Comparison of ENCODE assay signal across 12 cellular contexts in the genomic region with DNA sequence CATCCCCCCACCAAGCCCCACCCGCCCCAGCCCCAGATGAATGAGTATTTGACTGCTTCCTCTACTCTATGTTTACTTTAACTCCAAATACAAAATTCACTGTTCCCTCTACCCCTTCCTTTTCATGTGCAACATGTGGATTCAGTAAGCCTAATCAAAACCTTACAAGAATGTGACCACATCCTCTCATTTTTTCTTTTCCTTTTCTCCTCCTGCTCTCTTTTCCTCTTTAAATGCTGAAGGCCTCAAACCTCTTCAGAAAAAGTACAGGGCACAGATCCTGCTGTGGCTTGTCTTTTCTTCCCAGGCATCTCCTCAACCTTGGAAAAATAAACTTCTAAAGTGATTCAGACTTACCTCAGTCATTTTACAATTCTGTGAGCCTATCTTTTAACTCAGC.
DNase-seq lines count a peak whose midpoint lies in the region; ATAC-seq and TF ChIP-seq lines count a peak whose summit lies in the region.
"Had no signal": no experiment of that assay in that cellular context is flagged by ENCODE, and none has a peak within 500 bp of the region (broad histone marks: within the 10 kb centered on the region; RNA-seq: fewer than 3 reads in every experiment).

No MANE protein-coding gene starts in this region.

- no peaks in the 10 kb centered on the region for H3K27me3 Mint-ChIP-seq in activated CD4-positive, alpha-beta T cell treated with anti-CD3 and anti-CD28 coated beads for 36 hours

- DNase-seq in activated CD4-positive, alpha-beta T cell treated with anti-CD3 and anti-CD28 coated beads for 36 hours = no peak
- no peak for DNase-seq in activated CD4-positive, alpha-beta T cell treated with anti-CD3 and anti-CD28 coated beads, Interleukin-2, amount 50 U/mL, for 48 hours
- no peak for DNase-seq in SK-N-SH
- DNase-seq in epithelial cell of esophagus (ENCODE audit: low read depth) = peak; percentile 64
- no peak for DNase-seq in pons (ENCODE audit: low spot score)
- DNase-seq in OCI-M1 (lab: John Stamatoyannopoulos, UW) = no peak
- no peak for DNase-seq in WERI-Rb-1
- DNase-seq: left colon, NCI-H1417 treated with DMSO at 0.1 percent for 48 hours, PC-9, right cardiac atrium had no signal

- no peak overlapping the region for H3K4me3 ChIP-seq in SK-N-SH (ENCODE audit: low read depth in 2 of 2, low read length in 1 of 2)
- no peak overlapping the region for H3K4me3 ChIP-seq in epithelial cell of esophagus (ENCODE audit: low read length)
- no peak overlapping the region for H3K4me3 ChIP-seq in skeletal muscle satellite cell (ENCODE audit: low read length)
- no peak overlapping the region for H3K4me3 ChIP-seq in WERI-Rb-1 (ENCODE audit: low read depth, low read length)
- H3K4me3 ChIP-seq: PC-9 had no signal

- no peaks in the 10 kb centered on the region for H3K27me3 ChIP-seq in SK-N-SH (ENCODE audit: insufficient read depth)
- H3K27me3 ChIP-seq in skeletal muscle satellite cell (ENCODE audit: control insufficient read depth, insufficient read depth, low read length) = no peaks in the 10 kb centered on the region
- no peaks in the 10 kb centered on the region for H3K27me3 ChIP-seq in WERI-Rb-1 (ENCODE audit: insufficient read depth, low read depth, severe bottlenecking)

- H3K9ac ChIP-seq in SK-N-SH (peak overlapping the region; percentile 14; the same call in 1 of the 2 replicates), skeletal muscle satellite cell (ENCODE audit: low read depth, low read length) (peak overlapping the region; percentile 34)

- TF ChIP-seq RAD21 in SK-N-SH (IDR thresholded peaks at IDR 0.05; ENCODE audit: low read length) = no peak

- peak overlapping the region; percentile 55 for H3K27ac Mint-ChIP-seq in activated CD4-positive, alpha-beta T cell treated with anti-CD3 and anti-CD28 coated beads for 36 hours

- H3K9me2 ChIP-seq in SK-N-SH = no peaks in the 10 kb centered on the region

- TF ChIP-seq EP300 in SK-N-SH (IDR thresholded peaks at IDR 0.05; ENCODE audit: borderline replicate concordance in 1 of 2, low read depth in 1 of 2, low read length in 1 of 2) = no peak

- no peak for ATAC-seq in activated CD4-positive, alpha-beta T cell treated with anti-CD3 and anti-CD28 coated beads for 36 hours
- ATAC-seq: left colon, right cardiac atrium had no signal

- no peaks in the 10 kb centered on the region for H4K20me1 ChIP-seq in SK-N-SH (ENCODE audit: insufficient read depth)

- CTCF ChIA-PET in activated CD4-positive, alpha-beta T cell treated with anti-CD3 and anti-CD28 coated beads for 36 hours (lab: Charles Lee) = no interaction called here
- CTCF ChIA-PET in SK-N-SH (lab: Yijun Ruan, JAX) = interaction anchor here (1.2 kb wide), 1 partner anchor 270 kb away, joined by 3 read pairs; no protein-coding TSS in a partner anchor

- intact Hi-C loops in activated CD4-positive, alpha-beta T cell treated with anti-CD3 and anti-CD28 coated beads for 36 hours (cut with DNase I, micrococcal nuclease) = no loop called here

- peak overlapping the region; percentile 69 to 81; a peak in 3 of 4 replicates for H3K27ac ChIP-seq in SK-N-SH (ENCODE audit: low read depth in 2 of 2, low read length in 1 of 2)
- no peak overlapping the region for H3K27ac ChIP-seq in WERI-Rb-1
- H3K27ac ChIP-seq: PC-9 had no signal

- H2AFZ ChIP-seq in SK-N-SH (ENCODE audit: low read depth) = no peak overlapping the region; the same call in 1 of the 2 replicates
- H2AFZ ChIP-seq: PC-9 had no signal

- H3K4me3 Mint-ChIP-seq in activated CD4-positive, alpha-beta T cell treated with anti-CD3 and anti-CD28 coated beads for 36 hours = no peak overlapping the region

- 0 out of 2 replicates have a peak, but pooled peaks cover 2% of the 10 kb centered on the region for H3K79me2 ChIP-seq in SK-N-SH (ENCODE audit: insufficient read depth)

- no peak overlapping the region for H3K4me2 ChIP-seq in SK-N-SH
- H3K4me2 ChIP-seq in skeletal muscle satellite cell (ENCODE audit: low read length) = no peak overlapping the region
- H3K4me2 ChIP-seq: PC-9 had no signal

- WGBS in SK-N-SH (ENCODE audit: low lambda C conversion rate) = 72% methylated on average over 1 of the region's 1 CpG

- peaks cover 52% of the 10 kb centered on the region for H3K36me3 Mint-ChIP-seq in activated CD4-positive, alpha-beta T cell treated with anti-CD3 and anti-CD28 coated beads for 36 hours (ENCODE audit: low read depth)

- peaks cover 5% of the 10 kb centered on the region for H3K9me3 Mint-ChIP-seq in activated CD4-positive, alpha-beta T cell treated with anti-CD3 and anti-CD28 coated beads for 36 hours (ENCODE audit: low read depth)

- H3F3A ChIP-seq in SK-N-SH (replicated peaks; ENCODE audit: insufficient read depth) = peaks cover 20% of the 10 kb centered on the region

- H3K4me1 ChIP-seq in SK-N-SH (ENCODE audit: control insufficient read depth in 1 of 2, insufficient read depth in 2 of 2, low read depth in 1 of 2, low read length in 1 of 2) (no peaks in the 10 kb centered on the region; a peak in 1 of 4 replicates), skeletal muscle satellite cell (ENCODE audit: control insufficient read depth, insufficient read depth, low read length) (peaks cover 10% of the 10 kb centered on the region)

- no peaks in the 10 kb centered on the region for H3K9me3 ChIP-seq in SK-N-SH
- no peaks in the 10 kb centered on the region for H3K9me3 ChIP-seq in skeletal muscle satellite cell (replicated peaks; ENCODE audit: low read length)
- H3K9me3 ChIP-seq in WERI-Rb-1 (ENCODE audit: severe bottlenecking) = no peaks in the 10 kb centered on the region

- no peak for TF ChIP-seq CTCF in SK-N-SH (IDR thresholded peaks at IDR 0.05)
- no peak for TF ChIP-seq CTCF in epithelial cell of esophagus (IDR thresholded peaks at IDR 0.05; ENCODE audit: insufficient read depth, low read depth, low read length, missing control alignments)
- TF ChIP-seq CTCF in WERI-Rb-1 (IDR thresholded peaks at IDR 0.05; ENCODE audit: low read depth, low read length) = no peak

- peaks cover 15% of the 10 kb centered on the region for H3K4me1 Mint-ChIP-seq in activated CD4-positive, alpha-beta T cell treated with anti-CD3 and anti-CD28 coated beads for 36 hours

- H3K36me3 ChIP-seq in SK-N-SH (replicated peaks in 1 of 2; ENCODE audit: control insufficient read depth in 1 of 2, insufficient read depth in 2 of 2, low read length in 1 of 2) = peaks cover 17 to 46% of the 10 kb centered on the region in 2 experiments
- peaks cover 20% of the 10 kb centered on the region for H3K36me3 ChIP-seq in skeletal muscle satellite cell (ENCODE audit: insufficient read depth, low read length)
- no peaks in the 10 kb centered on the region for H3K36me3 ChIP-seq in WERI-Rb-1

- POLR2A ChIA-PET in activated CD4-positive, alpha-beta T cell treated with anti-CD3 and anti-CD28 coated beads for 36 hours (lab: Charles Lee) = no interaction called here
- POLR2A ChIA-PET in SK-N-SH (lab: Yijun Ruan, JAX) = no interaction called here

TF ChIP-seq in SK-N-SH, 30 proteins besides CTCF, POLR2A, EP300 and RAD21:
- TF ChIP-seq, protein P1, sequence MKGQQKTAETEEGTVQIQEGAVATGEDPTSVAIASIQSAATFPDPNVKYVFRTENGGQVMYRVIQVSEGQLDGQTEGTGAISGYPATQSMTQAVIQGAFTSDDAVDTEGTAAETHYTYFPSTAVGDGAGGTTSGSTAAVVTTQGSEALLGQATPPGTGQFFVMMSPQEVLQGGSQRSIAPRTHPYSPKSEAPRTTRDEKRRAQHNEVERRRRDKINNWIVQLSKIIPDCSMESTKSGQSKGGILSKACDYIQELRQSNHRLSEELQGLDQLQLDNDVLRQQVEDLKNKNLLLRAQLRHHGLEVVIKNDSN (IDR thresholded peaks at IDR 0.05; ENCODE audit: borderline replicate concordance, low read depth) = no peak
- TF ChIP-seq TCF12 (IDR thresholded peaks at IDR 0.05) = peak; percentile 59; the same call in 1 of the 2 replicates
